In the genomic region with DNA sequence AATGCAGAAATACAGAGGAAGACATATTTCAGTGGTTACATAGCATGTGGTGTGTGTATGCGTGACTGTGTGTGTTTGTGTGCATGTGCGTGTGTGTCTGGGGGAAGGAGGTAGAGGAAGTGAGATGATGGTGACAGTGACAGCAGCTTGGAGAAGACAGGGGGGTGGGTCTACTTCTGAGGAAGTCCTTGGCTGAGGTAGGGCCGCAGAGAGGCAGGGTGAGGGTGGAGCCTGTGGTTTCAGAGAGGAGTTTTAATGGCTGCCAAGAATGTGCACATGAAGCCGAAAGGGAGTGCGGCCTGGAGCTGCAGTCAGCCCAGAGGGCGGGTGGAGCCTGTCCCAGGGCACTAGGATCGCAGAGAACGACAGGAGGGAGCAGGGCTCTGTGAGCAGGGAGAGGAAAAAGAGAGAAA, we compare ENCODE assay signal across 8 cellular contexts. TPM values are rescaled to one million over a fixed set of nuclear protein-coding genes. Genes with fewer than 3 reads are reported as not detected.
A peak's percentile ranks its signal among the peaks of the same experiment; 100 is the strongest.
DNase-seq lines count a peak whose midpoint lies in the region; ATAC-seq and TF ChIP-seq lines count a peak whose summit lies in the region.

No MANE protein-coding gene starts in this region.

- H3K9me3 ChIP-seq in suprapubic skin, result no peaks in the 10 kb centered on the region

- peaks cover 28% of the 10 kb centered on the region for H3K4me1 ChIP-seq in suprapubic skin

- H3K4me3 Mint-ChIP-seq in activated CD4-positive, alpha-beta T cell treated with anti-CD3 and anti-CD28 coated beads, Interleukin-2, amount 10 ng/mL, durations not matched to agents 24 days and 14 days, result peak overlapping the region; percentile 83
- H3K4me3 Mint-ChIP-seq in naive thymus-derived CD8-positive, alpha-beta T cell, result peak overlapping the region; percentile 71 to 94 (median 84)

- H3K4me1 Mint-ChIP-seq in activated CD4-positive, alpha-beta T cell treated with anti-CD3 and anti-CD28 coated beads, Interleukin-2, amount 10 ng/mL, durations not matched to agents 24 days and 14 days, result peaks cover 30% of the 10 kb centered on the region
- H3K4me1 Mint-ChIP-seq in naive thymus-derived CD8-positive, alpha-beta T cell, result peaks cover 10 to 23% (median 18%) of the 10 kb centered on the region in 4 donors

- H3K9me3 Mint-ChIP-seq in activated CD4-positive, alpha-beta T cell treated with anti-CD3 and anti-CD28 coated beads, Interleukin-2, amount 10 ng/mL, durations not matched to agents 24 days and 14 days, result peaks cover 4% of the 10 kb centered on the region
- H3K9me3 Mint-ChIP-seq in naive thymus-derived CD8-positive, alpha-beta T cell, result no peaks in the 10 kb centered on the region

- 7% methylated on average over 8 of the region's 8 CpGs for WGBS in suprapubic skin

- TF ChIP-seq EP300 in suprapubic skin (IDR thresholded peaks at IDR 0.05), result no peak

- peak; percentile 95 for ATAC-seq in HG02588 (IDR thresholded peaks at IDR 0.05; ENCODE audit: unreplicated experiment)
- ATAC-seq in naive thymus-derived CD8-positive, alpha-beta T cell, result peak; percentile 100

- peak overlapping the region; percentile 65 for H3K27ac ChIP-seq in suprapubic skin

- peak overlapping the region; percentile 99 for H3K27ac Mint-ChIP-seq in activated CD4-positive, alpha-beta T cell treated with anti-CD3 and anti-CD28 coated beads, Interleukin-2, amount 10 ng/mL, durations not matched to agents 24 days and 14 days
- peak overlapping the region; percentile 88 to 99 (median 98) for H3K27ac Mint-ChIP-seq in naive thymus-derived CD8-positive, alpha-beta T cell

- peak; percentile 65 to 82 for DNase-seq in NCI-H187 (lab: John Stamatoyannopoulos, UW)
- peak; percentile 96 for DNase-seq in activated CD4-positive, alpha-beta T cell treated with anti-CD3 and anti-CD28 coated beads, Interleukin-2, amount 10 ng/mL, durations not matched to agents 24 days and 14 days
- DNase-seq in effector CD8-positive, alpha-beta T cell (lab: John Stamatoyannopoulos, UW), result peak; percentile 39
- peak; percentile 46 to 95 (median 78) for DNase-seq in naive thymus-derived CD8-positive, alpha-beta T cell
- DNase-seq in suprapubic skin (ENCODE audit: low spot score in 2 of 2), result peak; percentile 87 to 88
- DNase-seq in SHP77 treated with DMSO at 0.1 percent for 48 hours (lab: John Stamatoyannopoulos, UW), result no peak

- H3K27me3 Mint-ChIP-seq in activated CD4-positive, alpha-beta T cell treated with anti-CD3 and anti-CD28 coated beads, Interleukin-2, amount 10 ng/mL, durations not matched to agents 24 days and 14 days, result no peaks in the 10 kb centered on the region
- no peaks in the 10 kb centered on the region for H3K27me3 Mint-ChIP-seq in naive thymus-derived CD8-positive, alpha-beta T cell

- no peak overlapping the region for H3K4me3 ChIP-seq in suprapubic skin

- TF ChIP-seq CTCF in suprapubic skin (IDR thresholded peaks at IDR 0.05), result no peak

- POLR2A ChIA-PET in naive thymus-derived CD8-positive, alpha-beta T cell (lab: Charles Lee), result interaction anchor here (0.6 to 1.9 kb wide), 8 partner anchors 22 to 1072 kb away, joined by 3 to 7 read pairs (median 4); partner anchors contain the start of genes ADISSP and RNF24

- peak; percentile 58 for TF ChIP-seq POLR2A in GM15510 (IDR thresholded peaks at IDR 0.05; ENCODE audit: borderline replicate concordance, extremely low read depth, insufficient read length)
- TF ChIP-seq POLR2A in suprapubic skin (IDR thresholded peaks at IDR 0.05), result no peak

- intact Hi-C loops in activated CD4-positive, alpha-beta T cell treated with anti-CD3 and anti-CD28 coated beads, Interleukin-2, amount 10 ng/mL, durations not matched to agents 24 days and 14 days (cut with micrococcal nuclease), result loop anchor here (5.0 kb wide), 2 partner anchors 44 to 56 kb away; no protein-coding TSS in a partner anchor

- H3K36me3 Mint-ChIP-seq in activated CD4-positive, alpha-beta T cell treated with anti-CD3 and anti-CD28 coated beads, Interleukin-2, amount 10 ng/mL, durations not matched to agents 24 days and 14 days (ENCODE audit: low read depth), result peaks cover 5% of the 10 kb centered on the region
- H3K36me3 Mint-ChIP-seq in naive thymus-derived CD8-positive, alpha-beta T cell, result no peaks in the 10 kb centered on the region

- no peaks in the 10 kb centered on the region for H3K27me3 ChIP-seq in suprapubic skin

- no peaks in the 10 kb centered on the region for H3K36me3 ChIP-seq in suprapubic skin

RNA-seq across cellular contexts. Expression of gene RNF24, which starts 22.7 kb away (rescaled TPM):
- total RNA-seq in activated CD4-positive, alpha-beta T cell treated with anti-CD3 and anti-CD28 coated beads, Interleukin-2, amount 10 ng/mL, durations not matched to agents 24 days and 14 days, result 13.6 and 15.4 TPM in 2 replicates
- total RNA-seq in naive thymus-derived CD8-positive, alpha-beta T cell, result 10 to 100 TPM; 18.0 to 19.9 TPM
- 10 to 100 TPM in 2 of 3 donors, 1 to 10 TPM in 1; 6.4 to 13.3 (median 10.1) TPM for polyA plus RNA-seq in naive thymus-derived CD8-positive, alpha-beta T cell
- 10 to 100 TPM; 16.0 to 27.8 (median 21.9) TPM for total RNA-seq in suprapubic skin
